Comparison of ENCODE assay signal across 8 cellular contexts in the genomic region with DNA sequence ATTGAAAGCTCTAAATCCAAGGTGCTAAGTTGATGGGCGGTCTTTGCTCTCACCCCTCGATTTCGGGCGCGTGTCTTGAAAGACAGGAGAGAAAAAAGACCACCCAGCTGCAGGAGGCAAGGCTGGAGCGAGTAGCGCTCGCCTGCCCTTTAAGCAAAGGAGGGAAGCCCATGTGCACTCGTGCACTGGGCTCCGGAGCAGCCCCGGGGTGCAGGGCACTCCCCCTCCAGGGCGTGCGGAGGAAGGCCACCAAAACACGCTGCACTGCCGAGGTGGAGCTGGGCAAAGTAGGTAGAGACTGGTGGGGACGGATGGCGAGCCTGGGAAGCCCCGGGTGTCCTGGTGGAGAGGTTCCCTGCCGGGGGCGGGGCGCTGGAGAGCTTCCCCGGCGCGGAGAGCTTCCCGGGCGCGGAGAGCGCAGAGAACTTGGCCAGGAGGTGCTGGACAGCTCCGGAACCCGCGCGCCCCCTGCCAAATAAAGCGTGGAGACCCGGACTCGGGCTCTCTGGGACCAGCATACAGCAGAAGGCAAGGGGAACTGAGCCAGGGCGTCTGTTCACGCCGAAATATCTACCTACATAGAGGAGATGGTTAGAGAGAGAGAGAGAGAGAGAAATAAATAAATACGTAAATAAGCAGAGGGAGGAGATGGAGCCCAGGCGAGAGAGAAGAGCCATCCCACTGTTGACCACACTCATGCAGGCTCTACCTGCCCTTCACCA. TPM values are rescaled to one million over a fixed set of nuclear protein-coding genes. Genes with fewer than 3 reads are reported as not detected.
A peak's percentile ranks its signal among the peaks of the same experiment; 100 is the strongest.
DNase-seq lines count a peak whose midpoint lies in the region; ATAC-seq, FAIRE-seq and TF ChIP-seq lines count a peak whose summit lies in the region.

No MANE protein-coding gene starts in this region.

- TF ChIP-seq POLR2A in GM12892 (IDR thresholded peaks at IDR 0.05; ENCODE audit: low read depth, low read length) = no peak

- H3K27me3 ChIP-seq in HUES6 (ENCODE audit: control insufficient read depth, insufficient read depth, low read length) (peaks cover 35% of the 10 kb centered on the region), mammary epithelial cell (ENCODE audit: insufficient read depth, low read length) (peaks cover 25% of the 10 kb centered on the region)

- no peak for TF ChIP-seq CTCF in mammary epithelial cell (conservative IDR thresholded peaks at IDR 0.05 in 1 of 2, IDR thresholded peaks at IDR 0.05 in 1 of 2; ENCODE audit: extremely low read depth in 1 of 2, insufficient read depth in 1 of 2, low read depth in 1 of 2, low read length in 2 of 2)
- no peak for TF ChIP-seq CTCF in kidney (IDR thresholded peaks at IDR 0.05; ENCODE audit: borderline replicate concordance, extremely low read depth, insufficient read depth)

- DNase-seq in GM12892 (ENCODE audit: insufficient read length) = peak; percentile 25
- peak; percentile 18 for DNase-seq in T-helper 2 cell treated with Interferon-gamma antibody and Interleukin-4, amounts not matched to agents 5 μg/mL and 100 μg/mL, for 36 hours (ENCODE audit: low spot score)
- DNase-seq in mammary epithelial cell = peak; percentile 29
- peak; percentile 73 for DNase-seq in kidney
- peak; percentile 25 to 28 for DNase-seq in stimulated activated CD4-positive, alpha-beta T cell treated with anti-CD3 and anti-CD28 coated beads, Interleukin-2, amount 100 ng/mL, for 48 hours
- no peak for DNase-seq in MV-4-11 (lab: John Stamatoyannopoulos, UW)

- H3K9me3 ChIP-seq in HUES6 (ENCODE audit: control insufficient read depth, insufficient read depth, low read depth, low read length) (peaks cover 4% of the 10 kb centered on the region), mammary epithelial cell (replicated peaks; ENCODE audit: insufficient read depth, low read length) (no peaks in the 10 kb centered on the region), kidney (ENCODE audit: control insufficient read depth in 1 of 2, low read length in 2 of 2) (peaks cover 0 to 9% of the 10 kb centered on the region in 2 donors)

- peak overlapping the region; percentile 96 for H3K4me3 Mint-ChIP-seq in T-helper 2 cell treated with Interferon-gamma antibody and Interleukin-4, amounts not matched to agents 5 μg/mL and 100 μg/mL, for 36 hours

- WGBS in mammary epithelial cell (ENCODE audit: low coverage, missing lambda C conversion rate) = 3% methylated on average over 14 of the region's 40 CpGs

- H4K20me1 ChIP-seq in mammary epithelial cell (ENCODE audit: insufficient read depth, low read length) = no peaks in the 10 kb centered on the region

- H3K79me2 ChIP-seq in mammary epithelial cell (ENCODE audit: insufficient read depth, low read length) = no peaks in the 10 kb centered on the region

- in situ Hi-C loops in mammary epithelial cell (cut with MboI; ENCODE audit: low sequenced_read_pairs in 2 of 2) = no loop called here

- H3K27ac Mint-ChIP-seq in T-helper 2 cell treated with Interferon-gamma antibody and Interleukin-4, amounts not matched to agents 5 μg/mL and 100 μg/mL, for 36 hours = no peak overlapping the region

- no TSS peak for BruUV-seq in mammary epithelial cell (replicated peaks; lab: Mats Ljungman, UMichigan)

- no peak for ATAC-seq in HG02623 (IDR thresholded peaks at IDR 0.05; ENCODE audit: unreplicated experiment)

- CTCF ChIA-PET in mammary epithelial cell (lab: Charles Lee; ENCODE audit: low non-redundant PET) = interaction anchor here (0.6 kb wide), 1 partner anchor 353 kb away, joined by 6 read pairs; no protein-coding TSS in a partner anchor

- H3K9ac ChIP-seq in HUES6 (ENCODE audit: low read length) = peak overlapping the region; percentile 32
- H3K9ac ChIP-seq in mammary epithelial cell (ENCODE audit: insufficient read depth, low read length) = no peak overlapping the region
- no peak overlapping the region for H3K9ac ChIP-seq in kidney (ENCODE audit: low read length in 2 of 2)

- intact Hi-C loops in mammary epithelial cell (cut with micrococcal nuclease) (no loop called here), kidney (cut with DNase I) (no loop called here)

- H3K36me3 ChIP-seq in HUES6 (ENCODE audit: control insufficient read depth, insufficient read depth, low read length) (no peaks in the 10 kb centered on the region), mammary epithelial cell (ENCODE audit: insufficient read depth, low read length) (no peaks in the 10 kb centered on the region), kidney (ENCODE audit: control insufficient read depth in 1 of 2, insufficient read depth in 2 of 2, low read length in 2 of 2) (no peaks in the 10 kb centered on the region)

- peaks cover 53% of the 10 kb centered on the region for H3K27me3 Mint-ChIP-seq in T-helper 2 cell treated with Interferon-gamma antibody and Interleukin-4, amounts not matched to agents 5 μg/mL and 100 μg/mL, for 36 hours (ENCODE audit: low read depth)

- H3K4me1 Mint-ChIP-seq in T-helper 2 cell treated with Interferon-gamma antibody and Interleukin-4, amounts not matched to agents 5 μg/mL and 100 μg/mL, for 36 hours (ENCODE audit: low read depth) = peaks cover 26% of the 10 kb centered on the region

- H3K4me3 ChIP-seq in HUES6 (ENCODE audit: low read depth, low read length) (peak overlapping the region; percentile 71), mammary epithelial cell (replicated peaks in 1 of 3; ENCODE audit: insufficient read depth in 1 of 3, low read depth in 2 of 3, low read length in 3 of 3) (peak overlapping the region; percentile 42 to 60 (median 46)), kidney (ENCODE audit: low read length in 2 of 2) (peak overlapping the region; percentile 64 to 68)

- H3K9me3 Mint-ChIP-seq in T-helper 2 cell treated with Interferon-gamma antibody and Interleukin-4, amounts not matched to agents 5 μg/mL and 100 μg/mL, for 36 hours = peaks cover 11% of the 10 kb centered on the region

- peak overlapping the region; percentile 100 for H3K4me2 ChIP-seq in mammary epithelial cell (ENCODE audit: insufficient read depth, low read depth, low read length)

- H3K27ac ChIP-seq in HUES6 (ENCODE audit: low read depth, low read length) (no peak overlapping the region), mammary epithelial cell (ENCODE audit: insufficient read depth, low read depth, low read length) (no peak overlapping the region), kidney (ENCODE audit: low read depth in 2 of 2, low read length in 2 of 2) (no peak overlapping the region)

- FAIRE-seq in GM12892 (lab: Jason Lieb, UNC) = no peak
- FAIRE-seq in kidney (lab: Jason Lieb, UNC) = no peak

- H3K4me1 ChIP-seq in HUES6 (ENCODE audit: control insufficient read depth, insufficient read depth, low read length) = no peaks in the 10 kb centered on the region
- H3K4me1 ChIP-seq in mammary epithelial cell (ENCODE audit: insufficient read depth, low read length) = peaks cover 19% of the 10 kb centered on the region
- H3K4me1 ChIP-seq in kidney (ENCODE audit: control insufficient read depth in 1 of 2, insufficient read depth in 1 of 2, low read depth in 1 of 2, low read length in 2 of 2) = peaks cover 0 to 7% of the 10 kb centered on the region in 2 donors

- H2AFZ ChIP-seq in mammary epithelial cell (ENCODE audit: low read depth, low read length) = peak overlapping the region; percentile 81

- H3K36me3 Mint-ChIP-seq in T-helper 2 cell treated with Interferon-gamma antibody and Interleukin-4, amounts not matched to agents 5 μg/mL and 100 μg/mL, for 36 hours (ENCODE audit: low read depth) = peaks cover 2% of the 10 kb centered on the region

- dilution Hi-C loops in mammary epithelial cell (cut with HindIII; ENCODE audit: low sequenced_read_pairs) = no loop called here

RNA-seq across cellular contexts. Expression of gene NELL2, which starts 0.6 kb away (rescaled TPM):
- polyA plus RNA-seq in GM12892 (2012; ENCODE audit: missing spikeins) = not detected
- total RNA-seq in mammary epithelial cell (1 to 10 TPM in 1 of 2 donors, not detected in 1; 1.0 TPM), kidney (3.3 TPM)
- polyA plus RNA-seq in mammary epithelial cell (0.07 TPM), kidney (ENCODE audit: insufficient read depth, low read depth, low replicate concordance) (0.30 TPM)
- not detected for polyA minus RNA-seq in mammary epithelial cell
